In genomic region chr6:11093591-11094410, GRCh38 we compare ENCODE assay signal across 8 cellular contexts. TPM values are rescaled to one million over a fixed set of nuclear protein-coding genes. Genes with fewer than 3 reads are reported as not detected.
DNase-seq lines count a peak whose midpoint lies in the region; ATAC-seq, FAIRE-seq and TF ChIP-seq lines count a peak whose summit lies in the region.

Gene SMIM13 (plus strand): TSS chr6:11093834. CDS start chr6:11094314, 480 bp downstream.

- peak within 1 kb of the TSS; percentile 94 for H3K4me2 ChIP-seq in OCI-LY1 (ENCODE audit: low read length)

- peak; percentile 95 for DNase-seq in DMS 273 treated with DMSO at 0.1 percent for 48 hours (lab: John Stamatoyannopoulos, UW)
- DNase-seq in HuH-7 (ENCODE audit: low spot score), result peak; percentile 89
- DNase-seq in activated CD8-positive, alpha-beta memory T cell treated with anti-CD3 and anti-CD28 coated beads, Interleukin-2, amount 50 U/mL, for 4 hours, result peak; percentile 96
- DNase-seq in mesothelial cell of epicardium (ENCODE audit: low spot score in 2 of 2, unreplicated experiment in 2 of 2), result peak; percentile 90 to 96
- DNase-seq in stimulated activated CD8-positive, alpha-beta memory T cell treated with anti-CD3 and anti-CD28 coated beads, Interleukin-15, amount 100 ng/mL, for 48 hours (ENCODE audit: low read depth in 2 of 2), result peak; percentile 92 to 93

- peak within 1 kb of the TSS; percentile 74 for H3K27ac ChIP-seq in OCI-LY1 (ENCODE audit: low read depth, low read length, poor library complexity, severe bottlenecking)

- peaks cover 24% of the 10 kb centered on the region for H3K4me1 ChIP-seq in OCI-LY1 (ENCODE audit: insufficient read depth, low read length, severe bottlenecking)

- peak within 1 kb of the TSS; percentile 13; the same call in 1 of the 2 replicates for H2AFZ ChIP-seq in OCI-LY1 (ENCODE audit: low read length)

- H3K36me3 Mint-ChIP-seq in mesothelial cell of epicardium, result peaks cover 3% of the 10 kb centered on the region

- H3K4me3 Mint-ChIP-seq in mesothelial cell of epicardium, result peak within 1 kb of the TSS; percentile 98

- peak within 1 kb of the TSS; percentile 93 for H3K9ac ChIP-seq in OCI-LY1 (ENCODE audit: low read length)

- H4K20me1 ChIP-seq in OCI-LY1 (ENCODE audit: insufficient read depth, low read length), result no peaks in the 10 kb centered on the region

- peak; percentile 91 for ATAC-seq in GM21515 (IDR thresholded peaks at IDR 0.05; ENCODE audit: unreplicated experiment)

- no peaks in the 10 kb centered on the region for H3K27me3 Mint-ChIP-seq in mesothelial cell of epicardium (ENCODE audit: low read depth)

- H3K27ac Mint-ChIP-seq in mesothelial cell of epicardium, result peak within 1 kb of the TSS; percentile 99

- peaks cover 25% of the 10 kb centered on the region for H3K4me1 Mint-ChIP-seq in mesothelial cell of epicardium

- H3K27me3 ChIP-seq in OCI-LY1 (ENCODE audit: insufficient read depth, low read length), result no peaks in the 10 kb centered on the region

- no peaks in the 10 kb centered on the region for H3F3A ChIP-seq in OCI-LY1 (ENCODE audit: insufficient read depth, low read length)

- H3K9me2 ChIP-seq in OCI-LY1 (ENCODE audit: low read depth, low read length), result no peaks in the 10 kb centered on the region

- peak; percentile 75 for FAIRE-seq in endometrium (lab: Jason Lieb, UNC)

- H3K9me3 Mint-ChIP-seq in mesothelial cell of epicardium, result no peaks in the 10 kb centered on the region

- TF ChIP-seq CTCF in OCI-LY1 (IDR thresholded peaks at IDR 0.05; ENCODE audit: low read length) (peak; percentile 37), mesothelial cell of epicardium (IDR thresholded peaks at IDR 0.05; ENCODE audit: unreplicated experiment) (peak; percentile 28)

- H3K79me2 ChIP-seq in OCI-LY1 (ENCODE audit: insufficient read depth, low read length), result peaks cover 20% of the 10 kb centered on the region

- H3K4me3 ChIP-seq in OCI-LY1 (ENCODE audit: low read depth, low read length, poor library complexity, severe bottlenecking), result peak within 1 kb of the TSS; percentile 85

- H3K9me3 ChIP-seq in OCI-LY1 (ENCODE audit: low read length), result no peaks in the 10 kb centered on the region

- no peaks in the 10 kb centered on the region; the same call in 1 of the 2 replicates for H3K36me3 ChIP-seq in OCI-LY1 (ENCODE audit: insufficient read depth, low read length)

RNA-seq across cellular contexts. Expression of gene SMIM13, which starts in this region (rescaled TPM):
- 16.9 to 18.9 TPM (median 18.0 TPM) in 3 replicates for total RNA-seq in mesothelial cell of epicardium

Comparison
In these comparisons a context has a peak if more than half of its experiments do, and no peak if none do; other contexts are left out.
1. Peak in every context shown above with its lines: DNase-seq, ATAC-seq, H3K4me3 ChIP-seq and H3K27ac ChIP-seq.